In genomic region chr2:159817278-159817677, GRCh38 we compare ENCODE assay signal across 15 cellular contexts.
"Had no signal": no experiment of that assay in that cellular context is flagged by ENCODE, and none has a peak within 500 bp of the region (broad histone marks: within the 10 kb centered on the region; RNA-seq: fewer than 3 reads in every experiment).

No MANE protein-coding gene starts in this region.

- H3K27me3 ChIP-seq: gastroesophageal sphincter, sigmoid colon had no signal

- H3K4me3 ChIP-seq: coronary artery, gastroesophageal sphincter, left ventricle myocardium inferior, sigmoid colon had no signal

- H3K36me3 ChIP-seq: gastroesophageal sphincter, left ventricle myocardium inferior, sigmoid colon had no signal

- H3K27ac Mint-ChIP-seq: nephron progenitor cell had no signal

- H3K27ac ChIP-seq: coronary artery, epithelial cell of prostate, gastroesophageal sphincter, left ventricle myocardium inferior, sigmoid colon had no signal

- ATAC-seq: gastroesophageal sphincter had no signal

- DNase-seq: activated CD4-positive, alpha-beta T cell treated with anti-CD3 and anti-CD28 coated beads, Interleukin-2, amount 50 U/mL, for 1 hour; activated CD4-positive, CD25-positive, alpha-beta regulatory T cell; activated naive CD4-positive, alpha-beta T cell treated with anti-CD3 and anti-CD28 coated beads, Interleukin-2, amount 50 U/mL, for 16 hours; activated T-cell treated with anti-CD3 and anti-CD28 coated beads for 4 hours; caudate nucleus; effector CD8-positive, alpha-beta T cell; left ventricle myocardium inferior; mesendoderm; nephron progenitor cell; sigmoid colon; stimulated activated CD4-positive, alpha-beta T cell treated with anti-CD3 and anti-CD28 coated beads, Interleukin-2, amount 100 ng/mL, for 24 hours; stimulated activated naive CD4-positive, alpha-beta T cell treated with Interleukin-2 at 50 U/mL for 16 hours had no signal

- H3K9me3 Mint-ChIP-seq: nephron progenitor cell had no signal

- H3K4me3 Mint-ChIP-seq: nephron progenitor cell had no signal

- H3K9me3 ChIP-seq: gastroesophageal sphincter, left ventricle myocardium inferior, sigmoid colon had no signal

- H3K4me1 ChIP-seq: gastroesophageal sphincter, left ventricle myocardium inferior, sigmoid colon had no signal
